8 cellular contexts compared by ENCODE assay signal in the genomic region with DNA sequence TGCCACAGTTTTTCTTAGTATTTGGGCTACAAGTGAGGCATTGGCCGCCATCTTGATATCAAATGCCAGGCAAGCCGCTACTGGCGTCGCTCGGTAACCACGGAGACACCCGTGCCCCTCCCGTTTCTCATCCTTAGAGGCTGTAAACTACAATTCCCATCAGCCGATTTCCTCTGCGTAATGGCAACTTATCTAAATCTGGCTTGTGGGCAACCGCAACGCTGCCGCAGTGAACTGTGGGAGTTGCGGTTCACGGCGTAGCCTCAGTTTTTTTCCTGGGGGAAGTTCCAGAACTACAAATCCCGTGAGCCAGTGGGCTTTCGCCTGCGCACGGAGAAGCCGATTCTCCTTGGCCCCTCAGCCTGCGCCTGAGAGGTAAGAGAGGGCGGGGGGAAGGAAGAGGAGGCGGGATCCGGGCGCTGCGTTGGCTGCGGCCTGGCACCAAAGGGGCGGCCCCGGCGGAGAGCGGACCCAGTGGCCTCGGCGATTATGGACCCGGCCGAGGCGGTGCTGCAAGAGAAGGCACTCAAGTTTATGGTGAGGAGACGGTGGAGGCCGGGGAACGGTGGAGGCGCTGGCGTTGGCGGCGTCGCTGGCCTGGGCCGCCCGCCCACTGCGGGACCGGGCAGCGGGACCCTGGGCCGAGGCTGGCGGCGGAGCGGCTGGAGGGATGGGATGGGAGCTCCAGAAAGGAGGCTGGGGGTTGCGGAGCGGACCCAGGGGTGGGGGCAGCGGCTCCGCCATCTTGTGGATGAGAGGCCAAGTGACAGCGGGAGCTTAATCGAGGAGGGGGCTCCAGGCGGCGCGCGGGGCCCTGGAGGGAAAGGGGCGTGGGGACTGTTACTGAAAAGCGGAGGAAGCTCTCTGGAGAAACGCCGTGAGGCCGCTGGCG.
DNase-seq lines count a peak whose midpoint lies in the region; ATAC-seq and TF ChIP-seq lines count a peak whose summit lies in the region.

A gene (plus strand): TSS at position 474 of the 892 bp plus-strand sequence. CDS start 16 bp downstream, at position 490.

- DNase-seq in NCI-H1092 (lab: John Stamatoyannopoulos, UW) (peak; percentile 97), germinal center (ENCODE audit: low spot score) (peak; percentile 92), non-pigmented ciliary epithelial cell (ENCODE audit: low read depth) (peak; percentile 98), superior temporal gyrus (ENCODE audit: extremely low spot score) (peak; percentile 100)

- H3K4me1 Mint-ChIP-seq in activated naive CD4-positive, alpha-beta T cell treated with anti-CD3 and anti-CD28 coated beads, Interleukin-2, amount 50 U/mL, for 24 hours: peaks cover 30% of the 10 kb centered on the region

- H3K27me3 Mint-ChIP-seq in activated naive CD4-positive, alpha-beta T cell treated with anti-CD3 and anti-CD28 coated beads, Interleukin-2, amount 50 U/mL, for 24 hours: peaks cover 6% of the 10 kb centered on the region

- peak within 1 kb of the TSS; percentile 95 for H3K27ac Mint-ChIP-seq in activated naive CD4-positive, alpha-beta T cell treated with anti-CD3 and anti-CD28 coated beads, Interleukin-2, amount 50 U/mL, for 24 hours

- H3K9me3 Mint-ChIP-seq in activated naive CD4-positive, alpha-beta T cell treated with anti-CD3 and anti-CD28 coated beads, Interleukin-2, amount 50 U/mL, for 24 hours: no peaks in the 10 kb centered on the region

- peak within 1 kb of the TSS; percentile 94 for H3K4me3 Mint-ChIP-seq in activated naive CD4-positive, alpha-beta T cell treated with anti-CD3 and anti-CD28 coated beads, Interleukin-2, amount 50 U/mL, for 24 hours

- peaks cover 2% of the 10 kb centered on the region for H3K36me3 Mint-ChIP-seq in activated naive CD4-positive, alpha-beta T cell treated with anti-CD3 and anti-CD28 coated beads, Interleukin-2, amount 50 U/mL, for 24 hours

- ATAC-seq in HG02588 (IDR thresholded peaks at IDR 0.05; ENCODE audit: unreplicated experiment): peak; percentile 94
- peak; percentile 97 for ATAC-seq in SK-N-SH treated with all-trans-retinoic acid at 6 μM for 48 hours

- H3K4me3 ChIP-seq in GM08714 (ENCODE audit: low read length): peak within 1 kb of the TSS; percentile 91

TF ChIP-seq in SK-N-SH treated with all-trans-retinoic acid at 6 μM for 48 hours, 23 proteins besides CTCF, POLR2A, EP300 and RAD21:
- TF ChIP-seq ZFP3 (CRISPR knock-in tag; IDR thresholded peaks at IDR 0.05) (peak; percentile 18; the same call in 1 of the 2 replicates), ZNF565 (CRISPR knock-in tag; conservative IDR thresholded peaks at IDR 0.05; ENCODE audit: low read depth) (no peak)
- TF ChIP-seq, protein P1, sequence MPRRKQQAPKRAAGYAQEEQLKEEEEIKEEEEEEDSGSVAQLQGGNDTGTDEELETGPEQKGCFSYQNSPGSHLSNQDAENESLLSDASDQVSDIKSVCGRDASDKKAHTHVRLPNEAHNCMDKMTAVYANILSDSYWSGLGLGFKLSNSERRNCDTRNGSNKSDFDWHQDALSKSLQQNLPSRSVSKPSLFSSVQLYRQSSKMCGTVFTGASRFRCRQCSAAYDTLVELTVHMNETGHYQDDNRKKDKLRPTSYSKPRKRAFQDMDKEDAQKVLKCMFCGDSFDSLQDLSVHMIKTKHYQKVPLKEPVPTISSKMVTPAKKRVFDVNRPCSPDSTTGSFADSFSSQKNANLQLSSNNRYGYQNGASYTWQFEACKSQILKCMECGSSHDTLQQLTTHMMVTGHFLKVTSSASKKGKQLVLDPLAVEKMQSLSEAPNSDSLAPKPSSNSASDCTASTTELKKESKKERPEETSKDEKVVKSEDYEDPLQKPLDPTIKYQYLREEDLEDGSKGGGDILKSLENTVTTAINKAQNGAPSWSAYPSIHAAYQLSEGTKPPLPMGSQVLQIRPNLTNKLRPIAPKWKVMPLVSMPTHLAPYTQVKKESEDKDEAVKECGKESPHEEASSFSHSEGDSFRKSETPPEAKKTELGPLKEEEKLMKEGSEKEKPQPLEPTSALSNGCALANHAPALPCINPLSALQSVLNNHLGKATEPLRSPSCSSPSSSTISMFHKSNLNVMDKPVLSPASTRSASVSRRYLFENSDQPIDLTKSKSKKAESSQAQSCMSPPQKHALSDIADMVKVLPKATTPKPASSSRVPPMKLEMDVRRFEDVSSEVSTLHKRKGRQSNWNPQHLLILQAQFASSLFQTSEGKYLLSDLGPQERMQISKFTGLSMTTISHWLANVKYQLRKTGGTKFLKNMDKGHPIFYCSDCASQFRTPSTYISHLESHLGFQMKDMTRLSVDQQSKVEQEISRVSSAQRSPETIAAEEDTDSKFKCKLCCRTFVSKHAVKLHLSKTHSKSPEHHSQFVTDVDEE (CRISPR knock-in tag; IDR thresholded peaks at IDR 0.05): 0 out of 2 replicates have a peak, but pooled peaks have one; percentile 41
TF ChIP-seq in SK-N-SH treated with all-trans-retinoic acid at 6 μM for 48 hours: peak in this region for 2.

Comparison
In these comparisons a context has a peak if more than half of its experiments do, and no peak if none do; other contexts are left out.
1. Peak in every context shown above with its lines: DNase-seq, ATAC-seq and H3K4me3 ChIP-seq.